12 cellular contexts compared by ENCODE assay signal in the genomic region with DNA sequence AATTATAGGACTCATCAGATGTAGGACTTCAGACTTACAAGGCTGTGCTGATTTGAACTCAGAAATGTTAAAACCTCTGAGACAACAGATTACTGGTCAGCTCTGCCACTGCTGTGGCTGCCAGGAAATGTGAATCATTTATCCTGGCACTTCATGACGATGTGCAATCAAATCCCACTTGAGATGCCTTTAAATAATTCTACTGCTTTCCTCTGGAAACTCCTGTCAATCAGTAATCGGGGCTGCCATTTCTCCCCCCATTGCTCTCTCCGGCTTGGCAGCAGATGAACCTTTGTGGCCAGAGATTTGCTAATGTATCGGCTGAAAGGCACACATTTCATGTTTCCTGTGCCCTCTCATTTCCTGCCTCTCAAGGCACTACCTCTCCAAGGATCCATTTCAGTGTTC.
DNase-seq lines count a peak whose midpoint lies in the region; ATAC-seq and TF ChIP-seq lines count a peak whose summit lies in the region.
"Had no signal": no experiment of that assay in that cellular context is flagged by ENCODE, and none has a peak within 500 bp of the region (broad histone marks: within the 10 kb centered on the region; RNA-seq: fewer than 3 reads in every experiment).

No MANE protein-coding gene starts in this region.

- no peak overlapping the region for H3K27ac Mint-ChIP-seq in type B pancreatic cell
- H3K27ac Mint-ChIP-seq: activated CD4-positive, alpha-beta memory T cell treated with anti-CD3 and anti-CD28 coated beads for 36 hours had no signal

- peak overlapping the region; percentile 57 for H3K4me3 Mint-ChIP-seq in type B pancreatic cell
- H3K4me3 Mint-ChIP-seq: activated CD4-positive, alpha-beta memory T cell treated with anti-CD3 and anti-CD28 coated beads for 36 hours had no signal

- H3K9me3 Mint-ChIP-seq in type B pancreatic cell: peaks cover 3% of the 10 kb centered on the region
- H3K9me3 Mint-ChIP-seq: activated CD4-positive, alpha-beta memory T cell treated with anti-CD3 and anti-CD28 coated beads for 36 hours had no signal

- no peaks in the 10 kb centered on the region for H3K27me3 Mint-ChIP-seq in type B pancreatic cell

- peaks cover 17% of the 10 kb centered on the region for H3K4me1 Mint-ChIP-seq in type B pancreatic cell (ENCODE audit: unreplicated experiment)

- H3K36me3 Mint-ChIP-seq in type B pancreatic cell: no peaks in the 10 kb centered on the region
- H3K36me3 Mint-ChIP-seq: activated CD4-positive, alpha-beta memory T cell treated with anti-CD3 and anti-CD28 coated beads for 36 hours had no signal

- DNase-seq in NCI-H748 (lab: John Stamatoyannopoulos, UW; ENCODE audit: unreplicated experiment) (peak; percentile 39), NCI-H748 treated with DMSO at 0.1 percent for 48 hours (lab: John Stamatoyannopoulos, UW) (no peak), RKO (ENCODE audit: low spot score) (peak; percentile 25), glomerular visceral epithelial cell (ENCODE audit: extremely low spot score) (peak; percentile 97), type B pancreatic cell (ENCODE audit: extremely low spot score, unreplicated experiment) (no peak), GF-D8 (lab: John Stamatoyannopoulos, UW) (no peak), NCI-H526 treated with DMSO at 0.1 percent for 48 hours (lab: John Stamatoyannopoulos, UW) (no peak)
- DNase-seq: activated CD4-positive, alpha-beta memory T cell treated with anti-CD3 and anti-CD28 coated beads for 36 hours; cortex of kidney; NCI-H2227 treated with DMSO at 0.1 percent for 48 hours had no signal

- no peak for TF ChIP-seq CTCF in type B pancreatic cell (conservative IDR thresholded peaks at IDR 0.05)

- no peak for ATAC-seq in GM19023 (IDR thresholded peaks at IDR 0.05; ENCODE audit: unreplicated experiment)
- ATAC-seq: A549 had no signal

Comparison
In these comparisons a context has a peak if more than half of its experiments do, and no peak if none do; other contexts are left out.
1. DNase-seq: peak in NCI-H748 (single experiment), RKO (single experiment) and glomerular visceral epithelial cell (single experiment); none in NCI-H748 treated with DMSO at 0.1 percent for 48 hours (single experiment), type B pancreatic cell (single experiment), GF-D8 (single experiment) and NCI-H526 treated with DMSO at 0.1 percent for 48 hours (single experiment).